Comparison of ENCODE assay signal across 19 cellular contexts in genomic region chr10:129833988-129834387, GRCh38.
DNase-seq lines count a peak whose midpoint lies in the region; ATAC-seq and TF ChIP-seq lines count a peak whose summit lies in the region.
"Had no signal": no experiment of that assay in that cellular context is flagged by ENCODE, and none has a peak within 500 bp of the region (broad histone marks: within the 10 kb centered on the region; RNA-seq: fewer than 3 reads in every experiment).

No MANE protein-coding gene starts in this region.

- POLR2A ChIA-PET in WTC11 (lab: Charles Lee): no interaction called here
- POLR2A ChIA-PET in Caco-2 (lab: Charles Lee): no interaction called here

- 0 out of 2 replicates have a peak, but pooled peaks have one; percentile 24 for ATAC-seq in WTC11
- ATAC-seq in HG03342 (IDR thresholded peaks at IDR 0.05; ENCODE audit: unreplicated experiment): no peak
- ATAC-seq: A549 had no signal

- BruUV-seq in Caco-2 (replicated peaks; lab: Mats Ljungman, UMichigan): no TSS peak

- H3K9me3 ChIP-seq in Caco-2: no peaks in the 10 kb centered on the region
- H3K9me3 ChIP-seq: A549, BE2C, SJCRH30 had no signal

- CTCF ChIA-PET in WTC11 (lab: Charles Lee): no interaction called here
- CTCF ChIA-PET in Caco-2 (lab: Charles Lee): interaction anchor here (1.0 kb wide), 1 partner anchor 20 kb away, joined by 3 read pairs; no protein-coding TSS in a partner anchor

- H3K9me3 Mint-ChIP-seq in WTC11: no peaks in the 10 kb centered on the region
- no peaks in the 10 kb centered on the region for H3K9me3 Mint-ChIP-seq in Caco-2 (ENCODE audit: unreplicated experiment)
- H3K9me3 Mint-ChIP-seq: IgD-negative memory B cell had no signal

- no peaks in the 10 kb centered on the region for H3K27me3 Mint-ChIP-seq in WTC11 (ENCODE audit: low read depth)
- H3K27me3 Mint-ChIP-seq in Caco-2 (ENCODE audit: insufficient read depth, unreplicated experiment): peaks cover 8% of the 10 kb centered on the region
- H3K27me3 Mint-ChIP-seq: IgD-negative memory B cell had no signal

- no peaks in the 10 kb centered on the region for H3K36me3 ChIP-seq in Caco-2 (ENCODE audit: control insufficient read depth, insufficient read depth, low read length)
- H3K36me3 ChIP-seq: SJCRH30 had no signal

- TF ChIP-seq CTCF in WTC11 (IDR thresholded peaks at IDR 0.05): no peak
- TF ChIP-seq CTCF in Caco-2 (IDR thresholded peaks at IDR 0.05; ENCODE audit: insufficient read depth in 1 of 2, low read depth in 1 of 2, low read length in 1 of 2, severe bottlenecking in 1 of 2, unreplicated experiment in 1 of 2): no peak

- intact Hi-C loops in Caco-2 (cut with micrococcal nuclease; ENCODE audit: unreplicated experiment): no loop called here

- H3K4me1 Mint-ChIP-seq in WTC11 (no peaks in the 10 kb centered on the region), Caco-2 (ENCODE audit: low read depth, unreplicated experiment) (no peaks in the 10 kb centered on the region)
- H3K4me1 Mint-ChIP-seq: IgD-negative memory B cell had no signal

- H3K4me3 ChIP-seq in Caco-2 (ENCODE audit: low read depth, low read length): no peak overlapping the region
- H3K4me3 ChIP-seq: A549, SJCRH30 had no signal

- H3K4me1 ChIP-seq in Caco-2: no peaks in the 10 kb centered on the region
- H3K4me1 ChIP-seq: A549, SJCRH30 had no signal

- H3K27me3 ChIP-seq in Caco-2 (replicated peaks; ENCODE audit: control insufficient read depth, insufficient read depth, low read length): peaks cover 2% of the 10 kb centered on the region; the same call in 1 of the 2 replicates
- H3K27me3 ChIP-seq: BE2C, SJCRH30 had no signal

- H3K36me3 Mint-ChIP-seq in WTC11 (no peaks in the 10 kb centered on the region), Caco-2 (ENCODE audit: insufficient read depth, unreplicated experiment) (no peaks in the 10 kb centered on the region)
- H3K36me3 Mint-ChIP-seq: IgD-negative memory B cell had no signal

- H3K4me3 Mint-ChIP-seq in WTC11 (no peak overlapping the region), Caco-2 (ENCODE audit: unreplicated experiment) (no peak overlapping the region)
- H3K4me3 Mint-ChIP-seq: IgD-negative memory B cell had no signal

- H3K27ac Mint-ChIP-seq in WTC11 (no peak overlapping the region; the same call in 1 of the 2 replicates), Caco-2 (ENCODE audit: unreplicated experiment) (no peak overlapping the region)
- H3K27ac Mint-ChIP-seq: IgD-negative memory B cell had no signal

- peak; percentile 54 for DNase-seq in DMS153 treated with DMSO at 0.1 percent for 48 hours (lab: John Stamatoyannopoulos, UW; ENCODE audit: unreplicated experiment)
- peak; percentile 43 for DNase-seq in NCI-H1436 treated with DMSO at 0.1 percent for 48 hours (lab: John Stamatoyannopoulos, UW)
- no peak for DNase-seq in WTC11 (ENCODE audit: low spot score)
- peak; percentile 6 for DNase-seq in mucosa of gallbladder (ENCODE audit: low spot score)
- DNase-seq in T1000 (lab: John Stamatoyannopoulos, UW): no peak
- DNase-seq in Caco-2: no peak
- DNase-seq: BE2C, DMS79 treated with DMSO at 0.1 percent for 48 hours, NCI-H1694 treated with DMSO at 0.1 percent for 48 hours, NCI-H2081 treated with DMSO at 0.1 percent for 48 hours, NCI-H2227 treated with DMSO at 0.1 percent for 48 hours, NCI-H510A, NCI-H82, OCI-M1, SJCRH30, T-helper 1 cell had no signal

TF ChIP-seq in WTC11, 78 proteins besides CTCF, POLR2A, EP300 and RAD21:
- TF ChIP-seq TCF7 (CRISPR knock-in tag; IDR thresholded peaks at IDR 0.05; ENCODE audit: low read depth) (no peak), ZNF232 (CRISPR knock-in tag; IDR thresholded peaks at IDR 0.05) (no peak), MYBL2 (CRISPR knock-in tag; IDR thresholded peaks at IDR 0.05) (no peak), E2F4 (CRISPR knock-in tag; IDR thresholded peaks at IDR 0.05; ENCODE audit: borderline replicate concordance, low read depth) (no peak), CREM (CRISPR knock-in tag; IDR thresholded peaks at IDR 0.05) (no peak), ZBTB43 (CRISPR knock-in tag; IDR thresholded peaks at IDR 0.05) (no peak), PRRX2 (CRISPR knock-in tag; IDR thresholded peaks at IDR 0.05) (no peak), ESRRA (CRISPR knock-in tag; IDR thresholded peaks at IDR 0.05; ENCODE audit: borderline replicate concordance) (no peak), MLX (CRISPR knock-in tag; IDR thresholded peaks at IDR 0.05) (no peak), RELA (CRISPR knock-in tag; IDR thresholded peaks at IDR 0.05; ENCODE audit: borderline replicate concordance) (no peak), ZSCAN18 (CRISPR knock-in tag; IDR thresholded peaks at IDR 0.05) (no peak), ZNF671 (CRISPR knock-in tag; IDR thresholded peaks at IDR 0.05) (no peak), JAZF1 (CRISPR knock-in tag; IDR thresholded peaks at IDR 0.05) (no peak), CDX4 (CRISPR knock-in tag; IDR thresholded peaks at IDR 0.05; ENCODE audit: borderline replicate concordance) (no peak), ZNF423 (CRISPR knock-in tag; IDR thresholded peaks at IDR 0.05) (no peak)

Comparison
In these comparisons a context has a peak if more than half of its experiments do, and no peak if none do; other contexts are left out.
1. DNase-seq: peak in DMS153 treated with DMSO at 0.1 percent for 48 hours (single experiment), NCI-H1436 treated with DMSO at 0.1 percent for 48 hours (single experiment) and mucosa of gallbladder (single experiment); none in WTC11 (single experiment), T1000 (single experiment) and Caco-2 (0 of 2).